ENCODE assay signal across 22 cellular contexts in the genomic region with DNA sequence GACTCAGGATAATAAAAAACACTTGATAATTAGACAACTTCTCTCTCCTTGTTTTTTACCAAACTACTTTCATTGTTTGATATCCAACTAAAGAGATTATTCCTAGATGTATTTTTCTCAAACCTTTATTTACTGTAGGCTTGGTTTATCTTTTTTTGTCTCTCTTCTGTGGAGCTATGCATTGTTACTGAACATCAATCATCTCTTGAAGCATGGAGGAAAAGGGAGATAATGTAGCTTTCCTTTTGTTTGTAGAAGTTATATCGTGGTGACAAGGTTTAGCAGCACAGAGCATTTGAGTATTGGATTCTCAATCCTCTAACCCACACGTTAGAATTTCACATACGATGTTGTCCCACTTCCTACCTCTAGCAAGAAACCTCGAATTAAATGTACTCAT. TPM values are rescaled to one million over a fixed set of nuclear protein-coding genes. Genes with fewer than 3 reads are reported as not detected.
DNase-seq lines count a peak whose midpoint lies in the region; ATAC-seq, FAIRE-seq and TF ChIP-seq lines count a peak whose summit lies in the region.
"Had no signal": no experiment of that assay in that cellular context is flagged by ENCODE, and none has a peak within 500 bp of the region (broad histone marks: within the 10 kb centered on the region; RNA-seq: fewer than 3 reads in every experiment).

No MANE protein-coding gene starts in this region.

- H3K9me3 Mint-ChIP-seq in activated CD4-positive, alpha-beta T cell treated with anti-CD3 and anti-CD28 coated beads, Interleukin-2, amount 10 ng/mL, durations not matched to agents 7 days and 5 days: no peaks in the 10 kb centered on the region
- no peaks in the 10 kb centered on the region for H3K9me3 Mint-ChIP-seq in natural killer cell
- no peaks in the 10 kb centered on the region for H3K9me3 Mint-ChIP-seq in natural killer cell treated with Interleukin-12 subunit alpha and Interleukin-12 subunit beta and Interleukin-15 and Interleukin-18, amount 100 ng/mL, for 72 hours
- H3K9me3 Mint-ChIP-seq in activated T-helper 1 cell treated with anti-CD3 and anti-CD28 coated beads, Interleukin-12 subunit alpha, Interleukin-12 subunit beta, Interleukin-2, Interleukin-4 antibody, amounts not matched to agents 30 ng/mL and 10 ng/mL and 1 ng/mL, durations not matched to agents 14 hours and 24 hours and 36 hours: no peaks in the 10 kb centered on the region
- H3K9me3 Mint-ChIP-seq: CD8-positive, alpha-beta T cell had no signal

- no peak for FAIRE-seq in GM12892 (lab: Jason Lieb, UNC)
- FAIRE-seq: GM12891, GM18507, H1, HepG2 had no signal

- POLR2A ChIA-PET in activated CD4-positive, alpha-beta T cell treated with anti-CD3 and anti-CD28 coated beads, Interleukin-2, amount 10 ng/mL, durations not matched to agents 7 days and 5 days (lab: Charles Lee): no interaction called here

- no peaks in the 10 kb centered on the region for H3K27me3 Mint-ChIP-seq in activated CD4-positive, alpha-beta T cell treated with anti-CD3 and anti-CD28 coated beads, Interleukin-2, amount 10 ng/mL, durations not matched to agents 7 days and 5 days
- no peaks in the 10 kb centered on the region for H3K27me3 Mint-ChIP-seq in natural killer cell (ENCODE audit: low read depth in 2 of 2)
- no peaks in the 10 kb centered on the region for H3K27me3 Mint-ChIP-seq in natural killer cell treated with Interleukin-12 subunit alpha and Interleukin-12 subunit beta and Interleukin-15 and Interleukin-18, amount 100 ng/mL, for 72 hours
- no peaks in the 10 kb centered on the region for H3K27me3 Mint-ChIP-seq in activated T-helper 1 cell treated with anti-CD3 and anti-CD28 coated beads, Interleukin-12 subunit alpha, Interleukin-12 subunit beta, Interleukin-2, Interleukin-4 antibody, amounts not matched to agents 30 ng/mL and 10 ng/mL and 1 ng/mL, durations not matched to agents 14 hours and 24 hours and 36 hours (ENCODE audit: insufficient read depth)

- no peak for ATAC-seq in natural killer cell
- no peak for ATAC-seq in natural killer cell treated with Interleukin-12 subunit alpha and Interleukin-12 subunit beta and Interleukin-15 and Interleukin-18, amount 100 ng/mL, for 72 hours
- ATAC-seq: CD8-positive, alpha-beta T cell; HepG2 had no signal

- no peak for TF ChIP-seq POLR2A in GM12892 (IDR thresholded peaks at IDR 0.05; ENCODE audit: low read depth, low read length)

- TF ChIP-seq CTCF in natural killer cell (IDR thresholded peaks at IDR 0.05): no peak

- H3K4me3 Mint-ChIP-seq in activated CD4-positive, alpha-beta T cell treated with anti-CD3 and anti-CD28 coated beads, Interleukin-2, amount 10 ng/mL, durations not matched to agents 7 days and 5 days: no peak overlapping the region
- no peak overlapping the region for H3K4me3 Mint-ChIP-seq in natural killer cell
- no peak overlapping the region for H3K4me3 Mint-ChIP-seq in natural killer cell treated with Interleukin-12 subunit alpha and Interleukin-12 subunit beta and Interleukin-15 and Interleukin-18, amount 100 ng/mL, for 72 hours
- no peak overlapping the region for H3K4me3 Mint-ChIP-seq in activated T-helper 1 cell treated with anti-CD3 and anti-CD28 coated beads, Interleukin-12 subunit alpha, Interleukin-12 subunit beta, Interleukin-2, Interleukin-4 antibody, amounts not matched to agents 30 ng/mL and 10 ng/mL and 1 ng/mL, durations not matched to agents 14 hours and 24 hours and 36 hours
- H3K4me3 Mint-ChIP-seq: CD8-positive, alpha-beta T cell had no signal

- peaks cover 16% of the 10 kb centered on the region for H3K4me1 Mint-ChIP-seq in activated CD4-positive, alpha-beta T cell treated with anti-CD3 and anti-CD28 coated beads, Interleukin-2, amount 10 ng/mL, durations not matched to agents 7 days and 5 days
- no peaks in the 10 kb centered on the region for H3K4me1 Mint-ChIP-seq in natural killer cell
- peaks cover 4 to 7% of the 10 kb centered on the region in 2 donors for H3K4me1 Mint-ChIP-seq in natural killer cell treated with Interleukin-12 subunit alpha and Interleukin-12 subunit beta and Interleukin-15 and Interleukin-18, amount 100 ng/mL, for 72 hours (ENCODE audit: low read depth in 2 of 2)
- peaks cover 20% of the 10 kb centered on the region for H3K4me1 Mint-ChIP-seq in activated T-helper 1 cell treated with anti-CD3 and anti-CD28 coated beads, Interleukin-12 subunit alpha, Interleukin-12 subunit beta, Interleukin-2, Interleukin-4 antibody, amounts not matched to agents 30 ng/mL and 10 ng/mL and 1 ng/mL, durations not matched to agents 14 hours and 24 hours and 36 hours (ENCODE audit: low read depth)

- intact Hi-C loops in natural killer cell (cut with micrococcal nuclease): no loop called here
- intact Hi-C loops in activated T-helper 1 cell treated with anti-CD3 and anti-CD28 coated beads, Interleukin-12 subunit alpha, Interleukin-12 subunit beta, Interleukin-2, Interleukin-4 antibody, amounts not matched to agents 30 ng/mL and 10 ng/mL and 1 ng/mL, durations not matched to agents 14 hours and 24 hours and 36 hours (cut with micrococcal nuclease): loop anchor here (2.0 kb wide), 1 partner anchor 18 kb away; no protein-coding TSS in a partner anchor

- CTCF ChIA-PET in activated CD4-positive, alpha-beta T cell treated with anti-CD3 and anti-CD28 coated beads, Interleukin-2, amount 10 ng/mL, durations not matched to agents 7 days and 5 days (lab: Charles Lee): interaction anchor here (0.9 to 1.3 kb wide), 5 partner anchors 12 to 82 kb away, joined by 3 to 6 read pairs (median 4); no protein-coding TSS in a partner anchor

- H3K27ac Mint-ChIP-seq in activated CD4-positive, alpha-beta T cell treated with anti-CD3 and anti-CD28 coated beads, Interleukin-2, amount 10 ng/mL, durations not matched to agents 7 days and 5 days: peak overlapping the region; percentile 41
- peak overlapping the region; percentile 3 to 53 for H3K27ac Mint-ChIP-seq in natural killer cell
- no peak overlapping the region for H3K27ac Mint-ChIP-seq in natural killer cell treated with Interleukin-12 subunit alpha and Interleukin-12 subunit beta and Interleukin-15 and Interleukin-18, amount 100 ng/mL, for 72 hours
- H3K27ac Mint-ChIP-seq in activated T-helper 1 cell treated with anti-CD3 and anti-CD28 coated beads, Interleukin-12 subunit alpha, Interleukin-12 subunit beta, Interleukin-2, Interleukin-4 antibody, amounts not matched to agents 30 ng/mL and 10 ng/mL and 1 ng/mL, durations not matched to agents 14 hours and 24 hours and 36 hours: peak overlapping the region; percentile 31
- H3K27ac Mint-ChIP-seq: CD8-positive, alpha-beta T cell had no signal

- H3K36me3 Mint-ChIP-seq in activated CD4-positive, alpha-beta T cell treated with anti-CD3 and anti-CD28 coated beads, Interleukin-2, amount 10 ng/mL, durations not matched to agents 7 days and 5 days (ENCODE audit: low read depth): peaks cover 79% of the 10 kb centered on the region
- H3K36me3 Mint-ChIP-seq in natural killer cell: no peaks in the 10 kb centered on the region
- H3K36me3 Mint-ChIP-seq in natural killer cell treated with Interleukin-12 subunit alpha and Interleukin-12 subunit beta and Interleukin-15 and Interleukin-18, amount 100 ng/mL, for 72 hours: peaks cover 18% of the 10 kb centered on the region
- H3K36me3 Mint-ChIP-seq in activated T-helper 1 cell treated with anti-CD3 and anti-CD28 coated beads, Interleukin-12 subunit alpha, Interleukin-12 subunit beta, Interleukin-2, Interleukin-4 antibody, amounts not matched to agents 30 ng/mL and 10 ng/mL and 1 ng/mL, durations not matched to agents 14 hours and 24 hours and 36 hours (ENCODE audit: low read depth): peaks cover 51% of the 10 kb centered on the region

- no peak for DNase-seq in activated CD4-positive, alpha-beta T cell treated with anti-CD3 and anti-CD28 coated beads, Interleukin-2, amount 10 ng/mL, durations not matched to agents 7 days and 5 days
- no peak for DNase-seq in activated CD4-positive, alpha-beta T cell treated with anti-CD3 and anti-CD28 coated beads for 1 hour
- DNase-seq in natural killer cell (no peak), NCI-H1417 treated with DMSO at 0.1 percent for 48 hours (lab: John Stamatoyannopoulos, UW) (no peak), GM12892 (ENCODE audit: insufficient read length) (no peak), NCI-H2081 (lab: John Stamatoyannopoulos, UW) (no peak)
- no peak for DNase-seq in natural killer cell treated with Interleukin-12 subunit alpha and Interleukin-12 subunit beta and Interleukin-15 and Interleukin-18, amount 100 ng/mL, for 72 hours (ENCODE audit: low spot score)
- DNase-seq in activated T-helper 1 cell treated with anti-CD3 and anti-CD28 coated beads, Interleukin-12 subunit alpha, Interleukin-12 subunit beta, Interleukin-2, Interleukin-4 antibody, amounts not matched to agents 30 ng/mL and 10 ng/mL and 1 ng/mL, durations not matched to agents 14 hours and 24 hours and 36 hours (ENCODE audit: low spot score): no peak
- DNase-seq: 8988T; CD8-positive, alpha-beta T cell; KG1; MV-4-11; NCI-H187 treated with DMSO at 0.1 percent for 48 hours; NCI-H226; NCI-H524; NCI-H82; OCI-M1; SHP77 had no signal

RNA-seq across cellular contexts. Expression of a gene that starts 41.7 kb away (rescaled TPM):
- 100 to 1,000 TPM; 195 to 215 TPM for total RNA-seq in activated CD4-positive, alpha-beta T cell treated with anti-CD3 and anti-CD28 coated beads, Interleukin-2, amount 10 ng/mL, durations not matched to agents 7 days and 5 days
- total RNA-seq in natural killer cell: 100 to 1,000 TPM; 200 to 240 (median 203) TPM
- total RNA-seq in natural killer cell treated with Interleukin-12 subunit alpha and Interleukin-12 subunit beta and Interleukin-15 and Interleukin-18, amount 100 ng/mL, for 72 hours: 100 to 1,000 TPM in 1 of 2 donors, 10 to 100 TPM in 1; 88.0 to 141 TPM
- 98.6 and 112 TPM in 2 replicates for total RNA-seq in activated T-helper 1 cell treated with anti-CD3 and anti-CD28 coated beads, Interleukin-12 subunit alpha, Interleukin-12 subunit beta, Interleukin-2, Interleukin-4 antibody, amounts not matched to agents 30 ng/mL and 10 ng/mL and 1 ng/mL, durations not matched to agents 14 hours and 24 hours and 36 hours
- polyA plus RNA-seq in GM12892 (2012; ENCODE audit: missing spikeins): 39.8 TPM

Comparison
In these comparisons a context has a peak if more than half of its experiments do, and no peak if none do; other contexts are left out.
1. H3K27ac Mint-ChIP-seq: peak in activated CD4-positive, alpha-beta T cell treated with anti-CD3 and anti-CD28 coated beads, Interleukin-2, amount 10 ng/mL, durations not matched to agents 7 days and 5 days (single experiment), natural killer cell (2 of 2) and activated T-helper 1 cell treated with anti-CD3 and anti-CD28 coated beads, Interleukin-12 subunit alpha, Interleukin-12 subunit beta, Interleukin-2, Interleukin-4 antibody, amounts not matched to agents 30 ng/mL and 10 ng/mL and 1 ng/mL, durations not matched to agents 14 hours and 24 hours and 36 hours (single experiment); none in natural killer cell treated with Interleukin-12 subunit alpha and Interleukin-12 subunit beta and Interleukin-15 and Interleukin-18, amount 100 ng/mL, for 72 hours (0 of 2).